2 cellular contexts compared by ENCODE assay signal in the genomic region with DNA sequence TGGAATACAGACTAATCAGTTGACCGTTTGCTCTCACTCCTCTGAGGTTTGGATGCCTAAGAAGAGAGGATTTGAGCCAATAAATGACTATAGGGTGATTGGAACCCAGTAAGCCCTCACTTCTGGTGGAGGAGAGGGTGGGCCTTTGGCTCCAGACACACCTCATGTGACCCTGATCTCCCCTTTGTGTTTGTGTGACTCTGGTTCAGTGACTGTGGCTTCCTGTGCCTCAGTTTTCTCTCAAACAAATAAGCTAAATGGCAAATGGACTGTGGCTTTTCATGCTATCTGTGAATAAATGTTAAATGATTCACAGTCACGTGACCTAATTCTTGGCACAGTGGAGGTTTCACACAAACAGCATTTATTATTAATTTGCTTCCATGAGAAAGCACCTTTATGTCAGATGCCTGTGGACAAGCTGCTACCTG.
A peak's percentile ranks its signal among the peaks of the same experiment; 100 is the strongest.
TF ChIP-seq lines count a peak whose summit lies in the region.
"Not testable (repeated sequence)": the region's sequence is repeated elsewhere in the genome, so short reads cannot be mapped to it uniquely, and the experiment has no call there.

No MANE protein-coding gene starts in this region.

TF ChIP-seq in GM12878, 131 proteins besides CTCF, POLR2A, EP300 and RAD21:
- peak; percentile 42; the same call in 1 of the 2 replicates for TF ChIP-seq RAD51 (IDR thresholded peaks at IDR 0.05)

TF ChIP-seq in HepG2, 621 proteins besides CTCF, POLR2A, EP300 and RAD21:
- TF ChIP-seq USF2 (IDR thresholded peaks at IDR 0.05; ENCODE audit: low read depth, low read length) (0 out of 2 replicates have a peak, but pooled peaks have one; percentile 14), RAD51 (IDR thresholded peaks at IDR 0.05; ENCODE audit: borderline replicate concordance) (peak; percentile 69; the same call in 1 of the 2 replicates)
- not testable (repeated sequence) for TF ChIP-seq USF2 (CRISPR knock-in tag; IDR thresholded peaks at IDR 0.05; ENCODE audit: borderline replicate concordance)
